ENCODE assay signal across 1 cellular context in genomic region chr18:31303771-31304170, GRCh38.
TF ChIP-seq lines count a peak whose summit lies in the region.

No MANE protein-coding gene starts in this region.

TF ChIP-seq in HCT116, 20 proteins besides CTCF, POLR2A, EP300 and RAD21:
- TF ChIP-seq SIN3A (IDR thresholded peaks at IDR 0.05; ENCODE audit: low read depth) (no peak), ATF3 (IDR thresholded peaks at IDR 0.05) (no peak), EGR1 (IDR thresholded peaks at IDR 0.05; ENCODE audit: low read depth) (no peak)
